Comparison of ENCODE assay signal across 9 cellular contexts in genomic region chr5:76403713-76403962, GRCh38. TPM values are rescaled to one million over a fixed set of nuclear protein-coding genes. Genes with fewer than 3 reads are reported as not detected.
DNase-seq lines count a peak whose midpoint lies in the region; ATAC-seq, FAIRE-seq and TF ChIP-seq lines count a peak whose summit lies in the region.
"Had no signal": no experiment of that assay in that cellular context is flagged by ENCODE, and none has a peak within 500 bp of the region (broad histone marks: within the 10 kb centered on the region; RNA-seq: fewer than 3 reads in every experiment).

No MANE protein-coding gene starts in this region.

- no peaks in the 10 kb centered on the region for H4K20me1 ChIP-seq in GM23248 (ENCODE audit: insufficient read depth)
- H4K20me1 ChIP-seq in hepatocyte (ENCODE audit: insufficient read depth, poor library complexity, severe bottlenecking) = no peaks in the 10 kb centered on the region

- no peak overlapping the region; the same call in 1 of the 2 replicates for H2AFZ ChIP-seq in GM23248
- H2AFZ ChIP-seq in hepatocyte = peak overlapping the region; percentile 74

- H3K9me2 ChIP-seq in GM23248 (ENCODE audit: insufficient read depth) = no peaks in the 10 kb centered on the region
- no peaks in the 10 kb centered on the region for H3K9me2 ChIP-seq in hepatocyte (replicated peaks; ENCODE audit: insufficient read depth)

- no peak overlapping the region for H3K9ac ChIP-seq in GM23248

- no peak for TF ChIP-seq POLR2A in spleen (IDR thresholded peaks at IDR 0.05)

- intact Hi-C loops in spleen (cut with DNase I; ENCODE audit: low total_unique reads) = no loop called here

- ATAC-seq in GM18511 (IDR thresholded peaks at IDR 0.05; ENCODE audit: unreplicated experiment) = no peak

- H3K27me3 ChIP-seq in GM23248 (replicated peaks; ENCODE audit: insufficient read depth) (peaks cover 61% of the 10 kb centered on the region), hepatocyte (no peaks in the 10 kb centered on the region), spleen (replicated peaks in 1 of 7) (peaks cover 0 to 24% (median 0%) of the 10 kb centered on the region in 7 donors)

- H3K4me1 ChIP-seq in GM23248 (ENCODE audit: insufficient read depth) (0 out of 2 replicates have a peak, but pooled peaks cover 5% of the 10 kb centered on the region), hepatocyte (ENCODE audit: insufficient read depth) (peaks cover 10% of the 10 kb centered on the region), spleen (peaks cover 13 to 83% (median 53%) of the 10 kb centered on the region in 6 donors)

- peak overlapping the region; percentile 70 for H3K4me2 ChIP-seq in GM23248 (ENCODE audit: unreplicated experiment)
- H3K4me2 ChIP-seq in hepatocyte = peak overlapping the region; percentile 90

- in situ Hi-C loops in GM23248 (cut with MboI) = no loop called here

- WGBS in GM23248 (ENCODE audit: low coverage in 1 of 2, low lambda C conversion rate in 2 of 2, missing lambda C conversion rate in 2 of 2), 2 experiments = 1 to 4% methylated on average over 19 of the region's 19 CpGs
- WGBS in hepatocyte (ENCODE audit: low lambda C conversion rate, missing lambda C conversion rate) = 3% methylated on average over 13 of the region's 19 CpGs
- 0 to 1% (median 1%) methylated on average over 17 to 19 of the region's 19 CpGs; no CpG with 5 or more reads in 1 of the 5 donors for WGBS in spleen, 5 donors

- H3K36me3 ChIP-seq in GM23248 (ENCODE audit: low read depth) (no peaks in the 10 kb centered on the region), hepatocyte (replicated peaks; ENCODE audit: insufficient read depth, low read depth) (no peaks in the 10 kb centered on the region), spleen (no peaks in the 10 kb centered on the region)

- DNase-seq in GM23248 = no peak
- DNase-seq in hepatocyte (ENCODE audit: low spot score) = no peak
- DNase-seq in spleen = no peak
- no peak for DNase-seq in medulla oblongata (ENCODE audit: extremely low spot score)
- DNase-seq in GM19239 (ENCODE audit: insufficient read length, low spot score) = no peak
- DNase-seq in NCI-H187 treated with DMSO at 0.1 percent for 48 hours (lab: John Stamatoyannopoulos, UW) = no peak

- no peaks in the 10 kb centered on the region for H3K9me3 ChIP-seq in GM23248 (ENCODE audit: low read depth)
- no peaks in the 10 kb centered on the region for H3K9me3 ChIP-seq in hepatocyte (ENCODE audit: low read depth)
- no peaks in the 10 kb centered on the region for H3K9me3 ChIP-seq in spleen

- FAIRE-seq in GM19239 (lab: Jason Lieb, UNC) = no peak
- FAIRE-seq: TTC549 had no signal

- H3F3A ChIP-seq in GM23248 (ENCODE audit: insufficient read depth) = no peaks in the 10 kb centered on the region

- TF ChIP-seq CTCF in WI38 (IDR thresholded peaks at IDR 0.05; ENCODE audit: low read depth, low read length) = no peak
- TF ChIP-seq CTCF in hepatocyte (IDR thresholded peaks at IDR 0.05; ENCODE audit: poor library complexity) = peak; percentile 59
- TF ChIP-seq CTCF in spleen (IDR thresholded peaks at IDR 0.05 in 8 of 11, conservative IDR thresholded peaks at IDR 0.05 in 3 of 11) = peak in 2 of 11 experiments; percentile 20 to 26

- H3K27ac ChIP-seq in GM23248 (no peak overlapping the region), hepatocyte (peak overlapping the region; percentile 85), spleen (peak overlapping the region; percentile 77 to 98 (median 91))

- H3K79me2 ChIP-seq in GM23248 (ENCODE audit: insufficient read depth) = no peaks in the 10 kb centered on the region
- H3K79me2 ChIP-seq in hepatocyte = peaks cover 38% of the 10 kb centered on the region

- H3K4me3 ChIP-seq in GM23248 (no peak overlapping the region), WI38 (ENCODE audit: low read depth, low read length) (peak overlapping the region; percentile 59), hepatocyte (peak overlapping the region; percentile 95), spleen (peak overlapping the region; percentile 75 to 97 (median 85))

RNA-seq across cellular contexts. Expression of gene IQGAP2, which starts 0.6 kb away (rescaled TPM):
- total RNA-seq in GM23248 (2014; rRNA removed; shearing (Covaris generic)) = not detected in 2 replicates
- polyA plus RNA-seq in GM23248 (2016; fragmentation: Nextera tagmentation; extraction: Ambion mirVana) (0.11 TPM in 1 of 2 replicates, not detected in the other), hepatocyte (34.5 and 37.2 TPM in 2 replicates), spleen (10 to 100 TPM in 2 of 3 donors, 1 to 10 TPM in 1; 9.3 to 14.8 (median 12.2) TPM)
- total RNA-seq in hepatocyte (60.3 and 78.9 TPM in 2 replicates), spleen (10 to 100 TPM; 49.1 to 83.6 (median 64.3) TPM)

Comparison
In these comparisons a context has a peak if more than half of its experiments do, and no peak if none do; other contexts are left out.
1. RNA of gene IQGAP2, which starts 0.6 kb away (total RNA-seq): 60.3 to 78.9 TPM in hepatocyte and 49.1 to 83.6 TPM in spleen; not detected in GM23248; every median in the first group is over 10 times any median in the second.